In the genomic region with DNA sequence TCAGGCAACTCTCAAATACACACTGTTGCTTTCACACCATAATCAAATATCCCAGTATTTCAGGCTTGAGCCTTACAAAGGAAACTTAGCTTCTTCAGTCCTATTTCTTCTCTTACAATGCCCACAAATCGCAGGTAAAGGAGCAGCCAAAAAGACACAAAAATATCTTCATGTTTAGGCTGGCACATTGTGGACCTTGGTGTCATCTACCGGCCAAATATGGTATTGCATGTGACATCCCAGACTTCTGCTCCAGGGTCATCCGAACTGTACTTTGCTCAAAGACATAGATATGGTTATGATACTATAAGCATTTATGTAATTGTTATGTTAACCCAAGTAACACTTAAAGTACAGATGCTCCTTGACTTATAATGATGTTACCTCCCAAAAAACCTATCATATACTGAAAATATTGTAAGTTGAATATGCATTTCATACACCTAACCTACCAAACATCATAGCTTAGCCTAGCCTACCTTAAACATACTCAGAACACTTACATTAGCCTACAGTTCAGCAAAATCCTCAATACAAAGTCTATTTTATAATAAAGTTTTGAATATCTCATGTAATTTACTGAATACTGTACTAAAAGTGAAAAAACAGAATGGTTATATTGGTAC, we compare ENCODE assay signal across 8 cellular contexts. TPM values are rescaled to one million over a fixed set of nuclear protein-coding genes. Genes with fewer than 3 reads are reported as not detected.
A peak's percentile ranks its signal among the peaks of the same experiment; 100 is the strongest.
DNase-seq lines count a peak whose midpoint lies in the region; ATAC-seq and TF ChIP-seq lines count a peak whose summit lies in the region.

No MANE protein-coding gene starts in this region.

- TF ChIP-seq POLR2A in sigmoid colon (IDR thresholded peaks at IDR 0.05), result no peak

- H3K27me3 ChIP-seq in left ventricle myocardium inferior (ENCODE audit: low read depth) (peaks cover 54% of the 10 kb centered on the region), sigmoid colon (peaks cover 0 to 6% (median 0%) of the 10 kb centered on the region in 3 donors)

- TF ChIP-seq CTCF in left ventricle myocardium inferior (IDR thresholded peaks at IDR 0.05; ENCODE audit: borderline replicate concordance) (peak; percentile 94), sigmoid colon (IDR thresholded peaks at IDR 0.05) (peak; percentile 65 to 94 (median 78))

- no peaks in the 10 kb centered on the region for H3K36me3 ChIP-seq in SK-N-MC (ENCODE audit: insufficient read depth, low read length)
- no peaks in the 10 kb centered on the region for H3K36me3 ChIP-seq in left ventricle myocardium inferior
- no peaks in the 10 kb centered on the region for H3K36me3 ChIP-seq in sigmoid colon

- no peak overlapping the region for H3K27ac ChIP-seq in SK-N-MC
- H3K27ac ChIP-seq in left ventricle myocardium inferior (replicated peaks), result no peak overlapping the region
- H3K27ac ChIP-seq in sigmoid colon, result no peak overlapping the region

- H3K27ac Mint-ChIP-seq in activated naive CD4-positive, alpha-beta T cell treated with anti-CD3 and anti-CD28 coated beads, Interleukin-2, amount 50 U/mL, for 72 hours, result no peak overlapping the region

- intact Hi-C loops in left ventricle myocardium inferior (cut with micrococcal nuclease) (no loop called here), sigmoid colon (cut with DNase I) (loop anchor here (5.0 kb wide), 1 partner anchor 902 kb away; no protein-coding TSS in a partner anchor)

- TF ChIP-seq EP300 in sigmoid colon (IDR thresholded peaks at IDR 0.05), result no peak

- 2 to 9% methylated on average over 3 of the region's 3 CpGs for WGBS in sigmoid colon, 2 donors

- DNase-seq in ELF-1 (ENCODE audit: low read depth, low spot score) (peak; percentile 52), HT1080 (ENCODE audit: low read depth) (peak; percentile 33), SK-N-MC (ENCODE audit: low read depth, low spot score) (peak; percentile 18), left ventricle myocardium inferior (no peak), sigmoid colon (no peak)
- peak in 1 of 2 donors; percentile 68 for DNase-seq in activated naive CD4-positive, alpha-beta T cell treated with anti-CD3 and anti-CD28 coated beads, Interleukin-2, amount 50 U/mL, for 72 hours (ENCODE audit: low spot score in 2 of 2)

- ATAC-seq in activated naive CD4-positive, alpha-beta T cell treated with anti-CD3 and anti-CD28 coated beads, Interleukin-2, amount 50 U/mL, for 72 hours, result peak; percentile 52 to 57
- no peak for ATAC-seq in HG03460 (IDR thresholded peaks at IDR 0.05; ENCODE audit: unreplicated experiment)
- no peak for ATAC-seq in HG03045 (IDR thresholded peaks at IDR 0.05; ENCODE audit: unreplicated experiment)

- H3K9me3 ChIP-seq in SK-N-MC (ENCODE audit: low read depth, low read length) (no peaks in the 10 kb centered on the region), left ventricle myocardium inferior (replicated peaks) (no peaks in the 10 kb centered on the region), sigmoid colon (no peaks in the 10 kb centered on the region)

- H3K9me3 Mint-ChIP-seq in activated naive CD4-positive, alpha-beta T cell treated with anti-CD3 and anti-CD28 coated beads, Interleukin-2, amount 50 U/mL, for 72 hours, result no peaks in the 10 kb centered on the region

- no peaks in the 10 kb centered on the region for H3K36me3 Mint-ChIP-seq in activated naive CD4-positive, alpha-beta T cell treated with anti-CD3 and anti-CD28 coated beads, Interleukin-2, amount 50 U/mL, for 72 hours

- H3K4me1 ChIP-seq in left ventricle myocardium inferior, result peaks cover 8% of the 10 kb centered on the region
- peaks cover 0 to 8% (median 5%) of the 10 kb centered on the region in 4 donors for H3K4me1 ChIP-seq in sigmoid colon

- no peak overlapping the region for H3K9ac ChIP-seq in SK-N-MC (ENCODE audit: insufficient read length)

- H3K4me3 ChIP-seq in SK-N-MC, result no peak overlapping the region
- no peak overlapping the region for H3K4me3 ChIP-seq in left ventricle myocardium inferior
- H3K4me3 ChIP-seq in sigmoid colon, result no peak overlapping the region

RNA-seq across cellular contexts. Expression of a gene that starts 4.6 kb away (rescaled TPM):
- not detected in 2 replicates for total RNA-seq in HT1080 (2014; rRNA removed; shearing (Covaris generic))
- polyA plus RNA-seq in HT1080 (2015; cell fraction: cytosol; rRNA removed), result not detected in 2 replicates
- not detected in 2 replicates for polyA plus RNA-seq in HT1080 (2015; cell fraction: nucleus; rRNA removed)
- not detected for total RNA-seq in activated naive CD4-positive, alpha-beta T cell treated with anti-CD3 and anti-CD28 coated beads, Interleukin-2, amount 50 U/mL, for 72 hours
- not detected for total RNA-seq in left ventricle myocardium inferior
- total RNA-seq in sigmoid colon, result not detected
- not detected for polyA plus RNA-seq in sigmoid colon

RNA-seq across cellular contexts. Expression of a gene that starts 30.0 kb away (rescaled TPM):
- not detected in 2 replicates for total RNA-seq in HT1080 (2014; rRNA removed; shearing (Covaris generic))
- 0.17 TPM in 1 of 2 replicates, not detected in the other for polyA plus RNA-seq in HT1080 (2015; cell fraction: cytosol; rRNA removed)
- polyA plus RNA-seq in HT1080 (2015; cell fraction: nucleus; rRNA removed), result 1.1 TPM in 1 of 2 replicates, not detected in the other
- under 1 TPM in 1 of 2 donors, not detected in 1; 0.54 TPM for total RNA-seq in activated naive CD4-positive, alpha-beta T cell treated with anti-CD3 and anti-CD28 coated beads, Interleukin-2, amount 50 U/mL, for 72 hours
- total RNA-seq in left ventricle myocardium inferior (not detected), sigmoid colon (under 1 TPM in 1 of 4 donors, not detected in 3; 0.71 TPM)
- polyA plus RNA-seq in sigmoid colon, result 100 to 1,000 TPM in 1 of 3 donors, 10 to 100 TPM in 1, 1 to 10 TPM in 1; 4.8 to 207 (median 15.3) TPM

RNA-seq across cellular contexts. Expression of a gene that starts 43.4 kb away (rescaled TPM):
- 5.4 and 10.4 TPM in 2 replicates for total RNA-seq in HT1080 (2014; rRNA removed; shearing (Covaris generic))
- 9.8 and 13.5 TPM in 2 replicates for polyA plus RNA-seq in HT1080 (2015; cell fraction: cytosol; rRNA removed)
- polyA plus RNA-seq in HT1080 (2015; cell fraction: nucleus; rRNA removed), result 146 and 187 TPM in 2 replicates
- 10 to 100 TPM; 21.7 to 25.3 TPM for total RNA-seq in activated naive CD4-positive, alpha-beta T cell treated with anti-CD3 and anti-CD28 coated beads, Interleukin-2, amount 50 U/mL, for 72 hours
- 19.3 TPM for total RNA-seq in left ventricle myocardium inferior
- total RNA-seq in sigmoid colon, result 10 to 100 TPM; 26.5 to 73.9 (median 46.0) TPM
- polyA plus RNA-seq in sigmoid colon, result 10 to 100 TPM in 1 of 3 donors, 1 to 10 TPM in 1, under 1 TPM in 1; 0.92 to 20.6 (median 4.2) TPM

Comparison
In these comparisons a context has a peak if more than half of its experiments do, and no peak if none do; other contexts are left out.
1. DNase-seq: peak in ELF-1 (single experiment), HT1080 (single experiment) and SK-N-MC (single experiment); none in left ventricle myocardium inferior (single experiment) and sigmoid colon (single experiment).
2. ATAC-seq: peak in activated naive CD4-positive, alpha-beta T cell treated with anti-CD3 and anti-CD28 coated beads, Interleukin-2, amount 50 U/mL, for 72 hours (2 of 2); none in HG03460 (single experiment) and HG03045 (single experiment).